ENCODE assay signal across 9 cellular contexts in genomic region chr10:97889461-97890265, GRCh38. TPM values are rescaled to one million over a fixed set of nuclear protein-coding genes. Genes with fewer than 3 reads are reported as not detected.
DNase-seq lines count a peak whose midpoint lies in the region; ATAC-seq, FAIRE-seq and TF ChIP-seq lines count a peak whose summit lies in the region.
"Had no signal": no experiment of that assay in that cellular context is flagged by ENCODE, and none has a peak within 500 bp of the region (broad histone marks: within the 10 kb centered on the region; RNA-seq: fewer than 3 reads in every experiment).

No MANE protein-coding gene starts in this region.

- no peak for TF ChIP-seq POLR2A in erythroblast (IDR thresholded peaks at IDR 0.05; ENCODE audit: low read length)

- peak overlapping the region in 1 of 3 experiments; percentile 11 for H3K4me3 ChIP-seq in keratinocyte (ENCODE audit: control insufficient read depth in 2 of 3, extremely low read depth in 1 of 3, insufficient read depth in 2 of 3, low read depth in 1 of 3, low read length in 3 of 3)
- H3K4me3 ChIP-seq: Peyer's patch had no signal

- H3K9ac ChIP-seq in keratinocyte (ENCODE audit: control insufficient read depth, extremely low read depth, insufficient read depth, low read length), result peak overlapping the region; percentile 60

- no peaks in the 10 kb centered on the region for H3K36me3 Mint-ChIP-seq in activated naive CD8-positive, alpha-beta T cell treated with anti-CD3 and anti-CD28 coated beads, Interleukin-2, amount 10 ng/mL, durations not matched to agents 7 days and 5 days

- H3K27ac Mint-ChIP-seq in activated naive CD8-positive, alpha-beta T cell treated with anti-CD3 and anti-CD28 coated beads, Interleukin-2, amount 10 ng/mL, durations not matched to agents 7 days and 5 days, result no peak overlapping the region

- no peak overlapping the region for H3K4me3 Mint-ChIP-seq in activated naive CD8-positive, alpha-beta T cell treated with anti-CD3 and anti-CD28 coated beads, Interleukin-2, amount 10 ng/mL, durations not matched to agents 7 days and 5 days

- no peaks in the 10 kb centered on the region for H3K9me1 ChIP-seq in keratinocyte (ENCODE audit: control insufficient read depth, extremely low read depth, insufficient read depth, low read length)

- H3K9me3 Mint-ChIP-seq in activated naive CD8-positive, alpha-beta T cell treated with anti-CD3 and anti-CD28 coated beads, Interleukin-2, amount 10 ng/mL, durations not matched to agents 7 days and 5 days, result no peaks in the 10 kb centered on the region

- peak overlapping the region; percentile 74 for H3K27ac ChIP-seq in keratinocyte (ENCODE audit: control insufficient read depth, insufficient read depth, low read length)
- H3K27ac ChIP-seq: Peyer's patch had no signal

- dilution Hi-C loops in keratinocyte (cut with MboI; ENCODE audit: extremely low pct_ligation_motif_present, low sequenced_read_pairs), result no loop called here

- no peak for TF ChIP-seq CTCF in keratinocyte (optimal IDR thresholded peaks at IDR 0.05 in 1 of 3, IDR thresholded peaks at IDR 0.05 in 1 of 3, conservative IDR thresholded peaks at IDR 0.05 in 1 of 3; ENCODE audit: extremely low read depth in 1 of 3, insufficient read depth in 2 of 3, low read length in 3 of 3)

- H3K79me2 ChIP-seq in keratinocyte (ENCODE audit: control insufficient read depth, insufficient read depth, low read length), result no peaks in the 10 kb centered on the region

- H3K27me3 ChIP-seq in keratinocyte (ENCODE audit: control insufficient read depth, extremely low read depth, insufficient read depth, low read length), result no peaks in the 10 kb centered on the region
- H3K27me3 ChIP-seq: Peyer's patch had no signal

- H3K9me3 ChIP-seq in keratinocyte (ENCODE audit: control insufficient read depth, low read depth, low read length), result no peaks in the 10 kb centered on the region
- H3K9me3 ChIP-seq: Peyer's patch had no signal

- peak overlapping the region; percentile 33 for H3K4me2 ChIP-seq in keratinocyte (ENCODE audit: control insufficient read depth, extremely low read depth, insufficient read depth, low read depth, low read length)

- FAIRE-seq in HTR-8/SVneo (lab: Jason Lieb, UNC), result peak; percentile 97
- peak; percentile 99 for FAIRE-seq in keratinocyte (lab: Jason Lieb, UNC)

- H3K36me3 ChIP-seq in keratinocyte (ENCODE audit: control insufficient read depth in 2 of 2, extremely low read depth in 1 of 2, insufficient read depth in 2 of 2, low read length in 2 of 2), result no peaks in the 10 kb centered on the region
- H3K36me3 ChIP-seq: Peyer's patch had no signal

- in situ Hi-C loops in ACHN (cut with HindIII; ENCODE audit: low pct_ligation_motif_present, low pct_unique_long_range_greater_than_20kb, low sequenced_read_pairs), result no loop called here

- peaks cover 20% of the 10 kb centered on the region for H3K4me1 ChIP-seq in keratinocyte (ENCODE audit: control insufficient read depth, extremely low read depth, insufficient read depth, low read length)
- H3K4me1 ChIP-seq: Peyer's patch had no signal

- DNase-seq in ACHN (peak; percentile 96), HTR-8/SVneo (ENCODE audit: insufficient read length, low spot score) (peak; percentile 83), keratinocyte (ENCODE audit: low read depth, low spot score) (peak; percentile 100), erythroblast (lab: John Stamatoyannopoulos, UW) (no peak)
- DNase-seq in activated naive CD8-positive, alpha-beta T cell treated with anti-CD3 and anti-CD28 coated beads, Interleukin-2, amount 10 ng/mL, durations not matched to agents 7 days and 5 days, result no peak
- no peak for DNase-seq in activated CD4-positive, CD25-positive, alpha-beta regulatory T cell treated with anti-CD3 and anti-CD28 coated beads, Interleukin-2, amount 50 U/mL, for 72 hours

- H2AFZ ChIP-seq in keratinocyte (ENCODE audit: control insufficient read depth, low read length), result peak overlapping the region; percentile 84

- peaks cover 4% of the 10 kb centered on the region for H3K4me1 Mint-ChIP-seq in activated naive CD8-positive, alpha-beta T cell treated with anti-CD3 and anti-CD28 coated beads, Interleukin-2, amount 10 ng/mL, durations not matched to agents 7 days and 5 days

- H4K20me1 ChIP-seq in keratinocyte (ENCODE audit: control insufficient read depth, extremely low read depth, insufficient read depth, low read length), result no peaks in the 10 kb centered on the region

- H3K27me3 Mint-ChIP-seq in activated naive CD8-positive, alpha-beta T cell treated with anti-CD3 and anti-CD28 coated beads, Interleukin-2, amount 10 ng/mL, durations not matched to agents 7 days and 5 days, result peaks cover 4% of the 10 kb centered on the region

- POLR2A ChIA-PET in activated naive CD8-positive, alpha-beta T cell treated with anti-CD3 and anti-CD28 coated beads, Interleukin-2, amount 10 ng/mL, durations not matched to agents 7 days and 5 days (lab: Charles Lee), result no interaction called here

- ATAC-seq in activated naive CD8-positive, alpha-beta T cell treated with anti-CD3 and anti-CD28 coated beads, Interleukin-2, amount 10 ng/mL, durations not matched to agents 7 days and 5 days (ENCODE audit: low read depth), result peak; percentile 37
- no peak for ATAC-seq in GM18867 (IDR thresholded peaks at IDR 0.05; ENCODE audit: unreplicated experiment)
- no peak for ATAC-seq in GM21576 (IDR thresholded peaks at IDR 0.05; ENCODE audit: unreplicated experiment)

RNA-seq across cellular contexts. Expression of gene GOLGA7B, which starts 40.0 kb away (rescaled TPM):
- 10 to 100 TPM; 10.8 to 12.0 TPM for total RNA-seq in activated naive CD8-positive, alpha-beta T cell treated with anti-CD3 and anti-CD28 coated beads, Interleukin-2, amount 10 ng/mL, durations not matched to agents 7 days and 5 days
- 3.6 to 6.8 TPM (median 4.9 TPM) in 3 replicates for polyA plus RNA-seq in keratinocyte
- 0.94 TPM for polyA plus RNA-seq in keratinocyte (2011; ENCODE audit: low read depth)
- 5.6 and 6.1 TPM in 2 replicates for polyA plus RNA-seq in keratinocyte (2011; cell fraction: cytosol; rRNA removed)
- polyA plus RNA-seq in keratinocyte (2011; cell fraction: nucleus; rRNA removed), result 8.6 and 9.1 TPM in 2 replicates
- 3.3 and 4.7 TPM in 2 replicates for polyA plus RNA-seq in keratinocyte (2012; ENCODE audit: low replicate concordance)
- 8.8 to 18.1 TPM (median 16.5 TPM) in 3 replicates for polyA minus RNA-seq in keratinocyte
- polyA minus RNA-seq in keratinocyte (2011; cell fraction: cytosol; rRNA and poly(A)+ RNA removed), result 3.8 TPM
- polyA minus RNA-seq in keratinocyte (2011; cell fraction: nucleus; rRNA and poly(A)+ RNA removed), result 1.4 and 2.2 TPM in 2 replicates

Comparison
In these comparisons a context has a peak if more than half of its experiments do, and no peak if none do; other contexts are left out.
1. DNase-seq: peak in ACHN (single experiment), HTR-8/SVneo (single experiment) and keratinocyte (single experiment); none in activated naive CD8-positive, alpha-beta T cell treated with anti-CD3 and anti-CD28 coated beads, Interleukin-2, amount 10 ng/mL, durations not matched to agents 7 days and 5 days (single experiment), erythroblast (0 of 2) and activated CD4-positive, CD25-positive, alpha-beta regulatory T cell treated with anti-CD3 and anti-CD28 coated beads, Interleukin-2, amount 50 U/mL, for 72 hours (single experiment).